Comparison of ENCODE assay signal across 20 cellular contexts in genomic region chr2:168107322-168107721, GRCh38.
A peak's percentile ranks its signal among the peaks of the same experiment; 100 is the strongest.
DNase-seq lines count a peak whose midpoint lies in the region; ATAC-seq and TF ChIP-seq lines count a peak whose summit lies in the region.
"Had no signal": no experiment of that assay in that cellular context is flagged by ENCODE, and none has a peak within 500 bp of the region (broad histone marks: within the 10 kb centered on the region; RNA-seq: fewer than 3 reads in every experiment).

No MANE protein-coding gene starts in this region.

- H3K36me3 Mint-ChIP-seq in activated T-helper 17 cell treated with anti-CD3 and anti-CD28 coated beads, Interleukin-2, amount 50 U/mL, for 72 hours (ENCODE audit: low read depth): peaks cover 59% of the 10 kb centered on the region

- H3K4me1 Mint-ChIP-seq in activated T-helper 17 cell treated with anti-CD3 and anti-CD28 coated beads, Interleukin-2, amount 50 U/mL, for 72 hours: peaks cover 4% of the 10 kb centered on the region
- H3K4me1 Mint-ChIP-seq: B cell had no signal

- TF ChIP-seq CTCF in PC-3 (conservative IDR thresholded peaks at IDR 0.05; ENCODE audit: low read depth, low read length) (no peak), SK-N-SH (IDR thresholded peaks at IDR 0.05) (no peak), fibroblast of the aortic adventitia (IDR thresholded peaks at IDR 0.05; ENCODE audit: insufficient read depth, low read length) (no peak), psoas muscle (IDR thresholded peaks at IDR 0.05) (no peak)

- no peaks in the 10 kb centered on the region for H3K27me3 Mint-ChIP-seq in activated T-helper 17 cell treated with anti-CD3 and anti-CD28 coated beads, Interleukin-2, amount 50 U/mL, for 72 hours
- H3K27me3 Mint-ChIP-seq: B cell; CD4-positive, alpha-beta T cell had no signal

- H3K4me2 ChIP-seq in PC-3 (ENCODE audit: low read length) (no peak overlapping the region), SK-N-SH (peak overlapping the region; percentile 25; the same call in 1 of the 2 replicates)
- H3K4me2 ChIP-seq: A549; BLaER1 treated with 17β-estradiol and CSF1 and Interleukin-3, amounts not matched to agents 10 nM and 100 nM had no signal

- H3K4me3 ChIP-seq in PC-3 (ENCODE audit: low read length) (no peak overlapping the region), SK-N-SH (ENCODE audit: low read depth in 2 of 2, low read length in 1 of 2) (no peak overlapping the region), fibroblast of the aortic adventitia (ENCODE audit: low read depth, low read length) (no peak overlapping the region), psoas muscle (no peak overlapping the region)
- H3K4me3 ChIP-seq: A549; BLaER1 treated with 17β-estradiol and CSF1 and Interleukin-3, amounts not matched to agents 10 nM and 100 nM had no signal

- H2AFZ ChIP-seq in PC-3 (ENCODE audit: low read length) (no peak overlapping the region), SK-N-SH (ENCODE audit: low read depth) (no peak overlapping the region)

- H3F3A ChIP-seq in PC-3 (ENCODE audit: low read length, unreplicated experiment): no peaks in the 10 kb centered on the region
- H3F3A ChIP-seq in SK-N-SH (replicated peaks; ENCODE audit: insufficient read depth): peaks cover 11% of the 10 kb centered on the region

- H3K9ac ChIP-seq in PC-3 (ENCODE audit: low read length) (no peak overlapping the region), SK-N-SH (no peak overlapping the region)
- H3K9ac ChIP-seq: BLaER1 treated with 17β-estradiol and CSF1 and Interleukin-3, amounts not matched to agents 10 nM and 100 nM had no signal

- no peaks in the 10 kb centered on the region for H3K27me3 ChIP-seq in PC-3 (ENCODE audit: low read length)
- H3K27me3 ChIP-seq in SK-N-SH (ENCODE audit: insufficient read depth): no peaks in the 10 kb centered on the region
- no peaks in the 10 kb centered on the region for H3K27me3 ChIP-seq in psoas muscle (ENCODE audit: insufficient read depth in 3 of 3, low read length in 2 of 3)
- H3K27me3 ChIP-seq: BLaER1 treated with 17β-estradiol and CSF1 and Interleukin-3, amounts not matched to agents 10 nM and 100 nM had no signal

- H3K79me2 ChIP-seq in PC-3 (ENCODE audit: low read length): no peaks in the 10 kb centered on the region
- 0 out of 2 replicates have a peak, but pooled peaks cover 3% of the 10 kb centered on the region for H3K79me2 ChIP-seq in SK-N-SH (ENCODE audit: insufficient read depth)

- no peaks in the 10 kb centered on the region for H3K36me3 ChIP-seq in PC-3 (ENCODE audit: low read depth, low read length)
- peaks cover 0 to 19% of the 10 kb centered on the region in 2 experiments for H3K36me3 ChIP-seq in SK-N-SH (replicated peaks in 1 of 2; ENCODE audit: control insufficient read depth in 1 of 2, insufficient read depth in 2 of 2, low read length in 1 of 2)
- no peaks in the 10 kb centered on the region for H3K36me3 ChIP-seq in psoas muscle (ENCODE audit: insufficient read depth in 1 of 2, low read depth in 1 of 2)

- BruUV-seq in PC-3 (replicated peaks; lab: Mats Ljungman, UMichigan): no TSS peak

- DNase-seq in PC-3 (peak; percentile 6), SK-N-SH (peak; percentile 56), amniotic epithelial cell (ENCODE audit: low read depth) (peak; percentile 12), fibroblast of the aortic adventitia (ENCODE audit: low read depth) (peak; percentile 4), HK-2 (ENCODE audit: unreplicated experiment) (no peak), psoas muscle (no peak)
- DNase-seq: AML-193; Caco-2; Calu3; CD4-positive, alpha-beta T cell; CD8-positive, alpha-beta T cell; DMS79 treated with DMSO at 0.1 percent for 48 hours; GF-D8 had no signal

- 8% methylated on average over 2 of the region's 2 CpGs for WGBS in SK-N-SH (ENCODE audit: low lambda C conversion rate)
- 75 to 88% (median 78%) methylated on average over 2 of the region's 2 CpGs for WGBS in psoas muscle, 3 donors

- H3K4me3 Mint-ChIP-seq in activated T-helper 17 cell treated with anti-CD3 and anti-CD28 coated beads, Interleukin-2, amount 50 U/mL, for 72 hours: no peak overlapping the region
- H3K4me3 Mint-ChIP-seq: B cell; CD4-positive, alpha-beta T cell; CD8-positive, alpha-beta T cell had no signal

- ATAC-seq in PC-3 (no peak), GM19023 (IDR thresholded peaks at IDR 0.05; ENCODE audit: unreplicated experiment) (no peak), psoas muscle (no peak)
- ATAC-seq in activated T-helper 17 cell treated with anti-CD3 and anti-CD28 coated beads, Interleukin-2, amount 50 U/mL, for 72 hours (replicated peaks): no peak
- ATAC-seq: A549; CD8-positive, alpha-beta T cell had no signal

- no peaks in the 10 kb centered on the region for H3K9me3 ChIP-seq in PC-3 (ENCODE audit: low read length)
- no peaks in the 10 kb centered on the region for H3K9me3 ChIP-seq in SK-N-SH
- no peaks in the 10 kb centered on the region for H3K9me3 ChIP-seq in psoas muscle
- H3K9me3 ChIP-seq: A549, Caco-2 had no signal

- peaks cover 5% of the 10 kb centered on the region for H3K9me3 Mint-ChIP-seq in activated T-helper 17 cell treated with anti-CD3 and anti-CD28 coated beads, Interleukin-2, amount 50 U/mL, for 72 hours
- H3K9me3 Mint-ChIP-seq: CD4-positive, alpha-beta T cell; CD8-positive, alpha-beta T cell had no signal

- POLR2A ChIA-PET in PC-3 (lab: Charles Lee; ENCODE audit: unreplicated experiment) (interaction anchor here (0.5 kb wide), 1 partner anchor 12 kb away, joined by 6 read pairs; no protein-coding TSS in a partner anchor), SK-N-SH (lab: Yijun Ruan, JAX) (interaction anchor here (2.0 kb wide), 1 partner anchor 14 kb away, joined by 4 read pairs; no protein-coding TSS in a partner anchor)

- CTCF ChIA-PET in PC-3 (lab: Charles Lee) (no interaction called here), SK-N-SH (lab: Yijun Ruan, JAX) (interaction anchor here (0.7 to 7.8 kb wide), 7 partner anchors 10 to 843 kb away, joined by 3 to 85 read pairs (median 4); no protein-coding TSS in a partner anchor)

- H4K20me1 ChIP-seq in PC-3 (ENCODE audit: low read length) (no peaks in the 10 kb centered on the region), SK-N-SH (ENCODE audit: insufficient read depth) (no peaks in the 10 kb centered on the region)
- H4K20me1 ChIP-seq: BLaER1 treated with 17β-estradiol and CSF1 and Interleukin-3, amounts not matched to agents 10 nM and 100 nM had no signal

- H3K4me1 ChIP-seq in PC-3 (ENCODE audit: insufficient read depth, low read length) (peaks cover 8% of the 10 kb centered on the region; the same call in 1 of the 2 replicates), SK-N-SH (ENCODE audit: control insufficient read depth in 1 of 2, insufficient read depth in 2 of 2, low read depth in 1 of 2, low read length in 1 of 2) (peaks cover 7 to 25% of the 10 kb centered on the region in 2 experiments; a peak in 2 of 4 replicates), psoas muscle (no peaks in the 10 kb centered on the region)
- H3K4me1 ChIP-seq: A549; BLaER1 treated with 17β-estradiol and CSF1 and Interleukin-3, amounts not matched to agents 10 nM and 100 nM; Caco-2 had no signal

- H3K9me2 ChIP-seq in PC-3 (replicated peaks; ENCODE audit: low read length) (no peaks in the 10 kb centered on the region), SK-N-SH (no peaks in the 10 kb centered on the region)

- TF ChIP-seq EP300 in SK-N-SH (IDR thresholded peaks at IDR 0.05; ENCODE audit: borderline replicate concordance in 1 of 2, low read depth in 1 of 2, low read length in 1 of 2): peak; percentile 97 to 100

- TF ChIP-seq RAD21 in SK-N-SH (IDR thresholded peaks at IDR 0.05; ENCODE audit: low read length): peak; percentile 34; the same call in 1 of the 2 replicates

- H3K27ac ChIP-seq in PC-3 (ENCODE audit: low read length) (no peak overlapping the region), SK-N-SH (ENCODE audit: low read depth in 2 of 2, low read length in 1 of 2) (peak overlapping the region; percentile 76 to 92), psoas muscle (no peak overlapping the region)
- H3K27ac ChIP-seq: 22Rv1; A549; BLaER1 treated with 17β-estradiol and CSF1 and Interleukin-3, amounts not matched to agents 10 nM and 100 nM; C4-2B had no signal

- H3K27ac Mint-ChIP-seq in activated T-helper 17 cell treated with anti-CD3 and anti-CD28 coated beads, Interleukin-2, amount 50 U/mL, for 72 hours: no peak overlapping the region
- H3K27ac Mint-ChIP-seq: B cell; CD4-positive, alpha-beta T cell; CD8-positive, alpha-beta T cell had no signal

- intact Hi-C loops in PC-3 (cut with micrococcal nuclease): no loop called here
- intact Hi-C loops in psoas muscle (cut with DNase I): no loop called here

TF ChIP-seq in SK-N-SH, 30 proteins besides CTCF, POLR2A, EP300 and RAD21 (continues in another document):
- TF ChIP-seq FOXJ3 (CRISPR knock-in tag; IDR thresholded peaks at IDR 0.05) (peak; percentile 82; the same call in 1 of the 2 replicates), YY1 (IDR thresholded peaks at IDR 0.05; ENCODE audit: low read depth) (no peak), IRF3 (IDR thresholded peaks at IDR 0.05; ENCODE audit: low read depth, low read length) (no peak; the same call in 1 of the 2 replicates), GABPA (IDR thresholded peaks at IDR 0.05; ENCODE audit: low read depth) (peak; percentile 32; the same call in 1 of the 2 replicates), TAF1 (IDR thresholded peaks at IDR 0.05; ENCODE audit: borderline replicate concordance, low read depth, low read length) (no peak), NFIC (IDR thresholded peaks at IDR 0.05; ENCODE audit: borderline replicate concordance) (peak; percentile 82), MAX (IDR thresholded peaks at IDR 0.05; ENCODE audit: low read depth) (no peak), RFX5 (IDR thresholded peaks at IDR 0.05; ENCODE audit: low read length) (peak; percentile 45; the same call in 1 of the 2 replicates), RCOR1 (IDR thresholded peaks at IDR 0.05; ENCODE audit: low read length) (peak; percentile 95; the same call in 1 of the 2 replicates), TEAD4 (IDR thresholded peaks at IDR 0.05; ENCODE audit: borderline replicate concordance, insufficient read depth) (peak; percentile 99), FOXM1 (IDR thresholded peaks at IDR 0.05; ENCODE audit: low read depth) (peak; percentile 97), SIN3A (IDR thresholded peaks at IDR 0.05; ENCODE audit: borderline replicate concordance, low read depth, low read length) (no peak)

Comparison
In these comparisons a context has a peak if more than half of its experiments do, and no peak if none do; other contexts are left out.
1. DNase-seq: peak in PC-3 (single experiment), SK-N-SH (single experiment), amniotic epithelial cell (single experiment) and fibroblast of the aortic adventitia (single experiment); none in HK-2 (single experiment) and psoas muscle (0 of 2).
2. H3K27ac ChIP-seq: peak in SK-N-SH (2 of 2); none in PC-3 (single experiment) and psoas muscle (single experiment).